ENCODE assay signal across 1 cellular context in genomic region chr7:129224251-129225205, GRCh38.
TF ChIP-seq lines count a peak whose summit lies in the region.

AHCYL2 (plus strand) TSS chr7:129225030.

TF ChIP-seq in K562, 482 proteins besides CTCF, POLR2A, EP300 and RAD21 (continued from another document and continues in another):
- TF ChIP-seq THRB (CRISPR knock-in tag; conservative IDR thresholded peaks at IDR 0.05) (peak; percentile 90), TAF1 (IDR thresholded peaks at IDR 0.05; ENCODE audit: control insufficient read depth, extremely low read depth, insufficient read depth, low read length, severe bottlenecking) (peak; percentile 68), MTA3 (IDR thresholded peaks at IDR 0.05; ENCODE audit: borderline replicate concordance) (peak; percentile 25; the same call in 1 of the 2 replicates), ZNF197 (CRISPR knock-in tag; IDR thresholded peaks at IDR 0.05; ENCODE audit: low read depth) (peak; percentile 99), CTBP1 (IDR thresholded peaks at IDR 0.05; ENCODE audit: borderline replicate concordance) (peak; percentile 77; the same call in 1 of the 2 replicates), XRCC5 (IDR thresholded peaks at IDR 0.05; ENCODE audit: low read depth, low read length) (peak; percentile 61; the same call in 1 of the 2 replicates), HNRNPLL (IDR thresholded peaks at IDR 0.05; ENCODE audit: low read depth, low read length, poor library complexity, severe bottlenecking) (peak; percentile 85), MYC (IDR thresholded peaks at IDR 0.05; ENCODE audit: low read depth, low read length) (peak; percentile 89), MYC (CRISPR knock-in tag; IDR thresholded peaks at IDR 0.05; ENCODE audit: borderline replicate concordance, low read depth) (peak; percentile 67; the same call in 1 of the 2 replicates), ELF4 (CRISPR knock-in tag; IDR thresholded peaks at IDR 0.05) (peak; percentile 92), SREBF1 (IDR thresholded peaks at IDR 0.05; ENCODE audit: borderline replicate concordance, low read depth, low read length) (peak; percentile 72; the same call in 1 of the 2 replicates), ZNF584 (CRISPR knock-in tag; IDR thresholded peaks at IDR 0.05; ENCODE audit: low read depth) (peak; percentile 97), NONO (IDR thresholded peaks at IDR 0.05; ENCODE audit: low read depth in 2 of 2, low read length in 1 of 2) (0 out of 4 replicates have a peak, but pooled peaks of 1 of the 2 experiments have one; percentile 16), E2F8 (IDR thresholded peaks at IDR 0.05; ENCODE audit: low read depth, partially characterized antibody) (peak; percentile 85), SMARCA4 (IDR thresholded peaks at IDR 0.05) (peak; percentile 25; the same call in 1 of the 2 replicates), ATF4 (CRISPR knock-in tag; IDR thresholded peaks at IDR 0.05) (peak; percentile 75; the same call in 1 of the 2 replicates), EP400 (IDR thresholded peaks at IDR 0.05) (peak; percentile 84), EGR1 (conservative IDR thresholded peaks at IDR 0.05) (peak; percentile 82), CREM (IDR thresholded peaks at IDR 0.05; ENCODE audit: low read depth) (peak; percentile 88), ZNF76 (CRISPR knock-in tag; IDR thresholded peaks at IDR 0.05; ENCODE audit: borderline replicate concordance) (peak; percentile 77; the same call in 1 of the 2 replicates), KLF13 (tag; IDR thresholded peaks at IDR 0.05; ENCODE audit: borderline replicate concordance, low read depth) (peak; percentile 81; the same call in 1 of the 2 replicates), KLF16 (IDR thresholded peaks at IDR 0.05) (no peak), HCFC1 (IDR thresholded peaks at IDR 0.05; ENCODE audit: low read depth, low read length) (peak; percentile 99), USF2 (CRISPR knock-in tag; IDR thresholded peaks at IDR 0.05) (peak; percentile 96), ZNF785 (CRISPR knock-in tag; IDR thresholded peaks at IDR 0.05) (no peak), ELF1 (tag; IDR thresholded peaks at IDR 0.05) (peak; percentile 97), JUND (IDR thresholded peaks at IDR 0.05; ENCODE audit: borderline replicate concordance, low read depth, low read length) (no peak; the same call in 1 of the 2 replicates), JUND (tag; IDR thresholded peaks at IDR 0.05; ENCODE audit: borderline replicate concordance, low read depth, low read length) (peak; percentile 61; the same call in 1 of the 3 replicates), FOXA3 (CRISPR knock-in tag; conservative IDR thresholded peaks at IDR 0.05 in 1 of 2, IDR thresholded peaks at IDR 0.05 in 1 of 2) (0 out of 4 replicates have a peak, but pooled peaks have one; percentile 4 to 66), ZNF24 (IDR thresholded peaks at IDR 0.05) (peak; percentile 6; the same call in 1 of the 2 replicates), RAD51 (IDR thresholded peaks at IDR 0.05; ENCODE audit: borderline replicate concordance, low read depth) (peak; percentile 96), BRD9 (IDR thresholded peaks at IDR 0.05; ENCODE audit: low read depth, partially characterized antibody) (no peak), GMEB1 (CRISPR knock-in tag; IDR thresholded peaks at IDR 0.05) (peak; percentile 81), RBM25 (IDR thresholded peaks at IDR 0.05; ENCODE audit: low read depth, low read length, severe bottlenecking) (peak; percentile 74)
- TF ChIP-seq, protein P1, sequence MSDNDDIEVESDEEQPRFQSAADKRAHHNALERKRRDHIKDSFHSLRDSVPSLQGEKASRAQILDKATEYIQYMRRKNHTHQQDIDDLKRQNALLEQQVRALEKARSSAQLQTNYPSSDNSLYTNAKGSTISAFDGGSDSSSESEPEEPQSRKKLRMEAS (CRISPR knock-in tag; IDR thresholded peaks at IDR 0.05): peak; percentile 93
- TF ChIP-seq, protein P2, sequence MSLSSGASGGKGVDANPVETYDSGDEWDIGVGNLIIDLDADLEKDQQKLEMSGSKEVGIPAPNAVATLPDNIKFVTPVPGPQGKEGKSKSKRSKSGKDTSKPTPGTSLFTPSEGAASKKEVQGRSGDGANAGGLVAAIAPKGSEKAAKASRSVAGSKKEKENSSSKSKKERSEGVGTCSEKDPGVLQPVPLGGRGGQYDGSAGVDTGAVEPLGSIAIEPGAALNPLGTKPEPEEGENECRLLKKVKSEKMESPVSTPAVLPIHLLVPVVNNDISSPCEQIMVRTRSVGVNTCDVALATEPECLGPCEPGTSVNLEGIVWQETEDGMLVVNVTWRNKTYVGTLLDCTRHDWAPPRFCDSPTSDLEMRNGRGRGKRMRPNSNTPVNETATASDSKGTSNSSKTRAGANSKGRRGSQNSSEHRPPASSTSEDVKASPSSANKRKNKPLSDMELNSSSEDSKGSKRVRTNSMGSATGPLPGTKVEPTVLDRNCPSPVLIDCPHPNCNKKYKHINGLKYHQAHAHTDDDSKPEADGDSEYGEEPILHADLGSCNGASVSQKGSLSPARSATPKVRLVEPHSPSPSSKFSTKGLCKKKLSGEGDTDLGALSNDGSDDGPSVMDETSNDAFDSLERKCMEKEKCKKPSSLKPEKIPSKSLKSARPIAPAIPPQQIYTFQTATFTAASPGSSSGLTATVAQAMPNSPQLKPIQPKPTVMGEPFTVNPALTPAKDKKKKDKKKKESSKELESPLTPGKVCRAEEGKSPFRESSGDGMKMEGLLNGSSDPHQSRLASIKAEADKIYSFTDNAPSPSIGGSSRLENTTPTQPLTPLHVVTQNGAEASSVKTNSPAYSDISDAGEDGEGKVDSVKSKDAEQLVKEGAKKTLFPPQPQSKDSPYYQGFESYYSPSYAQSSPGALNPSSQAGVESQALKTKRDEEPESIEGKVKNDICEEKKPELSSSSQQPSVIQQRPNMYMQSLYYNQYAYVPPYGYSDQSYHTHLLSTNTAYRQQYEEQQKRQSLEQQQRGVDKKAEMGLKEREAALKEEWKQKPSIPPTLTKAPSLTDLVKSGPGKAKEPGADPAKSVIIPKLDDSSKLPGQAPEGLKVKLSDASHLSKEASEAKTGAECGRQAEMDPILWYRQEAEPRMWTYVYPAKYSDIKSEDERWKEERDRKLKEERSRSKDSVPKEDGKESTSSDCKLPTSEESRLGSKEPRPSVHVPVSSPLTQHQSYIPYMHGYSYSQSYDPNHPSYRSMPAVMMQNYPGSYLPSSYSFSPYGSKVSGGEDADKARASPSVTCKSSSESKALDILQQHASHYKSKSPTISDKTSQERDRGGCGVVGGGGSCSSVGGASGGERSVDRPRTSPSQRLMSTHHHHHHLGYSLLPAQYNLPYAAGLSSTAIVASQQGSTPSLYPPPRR (CRISPR knock-in tag; IDR thresholded peaks at IDR 0.05; ENCODE audit: borderline replicate concordance): peak; percentile 80
- TF ChIP-seq, protein P3, sequence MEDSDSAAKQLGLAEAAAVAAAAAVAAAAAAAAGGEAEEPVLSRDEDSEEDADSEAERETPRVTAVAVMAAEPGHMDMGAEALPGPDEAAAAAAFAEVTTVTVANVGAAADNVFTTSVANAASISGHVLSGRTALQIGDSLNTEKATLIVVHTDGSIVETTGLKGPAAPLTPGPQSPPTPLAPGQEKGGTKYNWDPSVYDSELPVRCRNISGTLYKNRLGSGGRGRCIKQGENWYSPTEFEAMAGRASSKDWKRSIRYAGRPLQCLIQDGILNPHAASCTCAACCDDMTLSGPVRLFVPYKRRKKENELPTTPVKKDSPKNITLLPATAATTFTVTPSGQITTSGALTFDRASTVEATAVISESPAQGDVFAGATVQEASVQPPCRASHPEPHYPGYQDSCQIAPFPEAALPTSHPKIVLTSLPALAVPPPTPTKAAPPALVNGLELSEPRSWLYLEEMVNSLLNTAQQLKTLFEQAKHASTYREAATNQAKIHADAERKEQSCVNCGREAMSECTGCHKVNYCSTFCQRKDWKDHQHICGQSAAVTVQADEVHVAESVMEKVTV (CRISPR knock-in tag; IDR thresholded peaks at IDR 0.05): no peak
- TF ChIP-seq, protein P4, sequence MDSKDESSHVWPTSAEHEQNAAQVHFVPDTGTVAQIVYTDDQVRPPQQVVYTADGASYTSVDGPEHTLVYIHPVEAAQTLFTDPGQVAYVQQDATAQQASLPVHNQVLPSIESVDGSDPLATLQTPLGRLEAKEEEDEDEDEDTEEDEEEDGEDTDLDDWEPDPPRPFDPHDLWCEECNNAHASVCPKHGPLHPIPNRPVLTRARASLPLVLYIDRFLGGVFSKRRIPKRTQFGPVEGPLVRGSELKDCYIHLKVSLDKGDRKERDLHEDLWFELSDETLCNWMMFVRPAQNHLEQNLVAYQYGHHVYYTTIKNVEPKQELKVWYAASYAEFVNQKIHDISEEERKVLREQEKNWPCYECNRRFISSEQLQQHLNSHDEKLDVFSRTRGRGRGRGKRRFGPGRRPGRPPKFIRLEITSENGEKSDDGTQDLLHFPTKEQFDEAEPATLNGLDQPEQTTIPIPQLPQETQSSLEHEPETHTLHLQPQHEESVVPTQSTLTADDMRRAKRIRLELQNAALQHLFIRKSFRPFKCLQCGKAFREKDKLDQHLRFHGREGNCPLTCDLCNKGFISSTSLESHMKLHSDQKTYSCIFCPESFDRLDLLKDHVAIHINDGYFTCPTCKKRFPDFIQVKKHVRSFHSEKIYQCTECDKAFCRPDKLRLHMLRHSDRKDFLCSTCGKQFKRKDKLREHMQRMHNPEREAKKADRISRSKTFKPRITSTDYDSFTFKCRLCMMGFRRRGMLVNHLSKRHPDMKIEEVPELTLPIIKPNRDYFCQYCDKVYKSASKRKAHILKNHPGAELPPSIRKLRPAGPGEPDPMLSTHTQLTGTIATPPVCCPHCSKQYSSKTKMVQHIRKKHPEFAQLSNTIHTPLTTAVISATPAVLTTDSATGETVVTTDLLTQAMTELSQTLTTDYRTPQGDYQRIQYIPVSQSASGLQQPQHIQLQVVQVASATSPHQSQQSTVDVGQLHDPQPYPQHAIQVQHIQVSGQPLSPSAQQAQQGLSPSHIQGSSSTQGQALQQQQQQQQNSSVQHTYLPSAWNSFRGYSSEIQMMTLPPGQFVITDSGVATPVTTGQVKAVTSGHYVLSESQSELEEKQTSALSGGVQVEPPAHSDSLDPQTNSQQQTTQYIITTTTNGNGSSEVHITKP (IDR thresholded peaks at IDR 0.05; ENCODE audit: partially characterized antibody): peak; percentile 59
